8 cellular contexts compared by ENCODE assay signal in genomic region chr10:5292970-5293369, GRCh38.
A peak's percentile ranks its signal among the peaks of the same experiment; 100 is the strongest.
DNase-seq lines count a peak whose midpoint lies in the region; ATAC-seq and TF ChIP-seq lines count a peak whose summit lies in the region.
"Not testable (repeated sequence)": the region's sequence is repeated elsewhere in the genome, so short reads cannot be mapped to it uniquely, and the experiment has no call there.

No MANE protein-coding gene starts in this region.

- not testable (repeated sequence) for H3K36me3 ChIP-seq in A673 (ENCODE audit: insufficient read depth, low read length, poor library complexity, severe bottlenecking); RWPE2 (ENCODE audit: low read depth)

- not testable (repeated sequence) for H3K36me3 Mint-ChIP-seq in HFFc6 (ENCODE audit: low read depth); dendritic cell treated with granulocyte-macrophage colony-stimulating factor and Interleukin-4, amounts not matched to agents 40 ng/mL and 50 ng/mL, for 4 days (ENCODE audit: low read depth); naive thymus-derived CD8-positive, alpha-beta T cell; type B pancreatic cell
- peaks cover 72% of the 10 kb centered on the region for H3K36me3 Mint-ChIP-seq in activated CD4-positive, alpha-beta memory T cell treated with anti-CD3 and anti-CD28 coated beads, Interleukin-2, amount 10 ng/mL, durations not matched to agents 7 days and 5 days (ENCODE audit: low read depth)
- peaks cover 39% of the 10 kb centered on the region for H3K36me3 Mint-ChIP-seq in activated naive CD4-positive, alpha-beta T cell treated with anti-CD3 and anti-CD28 coated beads for 36 hours (ENCODE audit: low read depth)

- DNase-seq in A673 (ENCODE audit: low spot score); HFFc6; RWPE2 (ENCODE audit: low spot score); activated CD4-positive, alpha-beta memory T cell treated with anti-CD3 and anti-CD28 coated beads, Interleukin-2, amount 10 ng/mL, durations not matched to agents 7 days and 5 days; activated naive CD4-positive, alpha-beta T cell treated with anti-CD3 and anti-CD28 coated beads for 36 hours; naive thymus-derived CD8-positive, alpha-beta T cell; type B pancreatic cell (ENCODE audit: extremely low spot score, unreplicated experiment): not testable (repeated sequence)

- not testable (repeated sequence) for TF ChIP-seq CTCF in A673 (conservative IDR thresholded peaks at IDR 0.05; ENCODE audit: low read depth, low read length); HFFc6 (IDR thresholded peaks at IDR 0.05); RWPE2 (IDR thresholded peaks at IDR 0.05; ENCODE audit: poor library complexity, severe bottlenecking); type B pancreatic cell (conservative IDR thresholded peaks at IDR 0.05)

- H3K4me1 ChIP-seq in A673 (ENCODE audit: insufficient read depth, low read length, poor library complexity, severe bottlenecking) (peaks cover 37% of the 10 kb centered on the region), RWPE2 (ENCODE audit: insufficient read depth, poor library complexity, severe bottlenecking) (peaks cover 25% of the 10 kb centered on the region)

- not testable (repeated sequence) for H3K9me3 Mint-ChIP-seq in HFFc6; activated naive CD4-positive, alpha-beta T cell treated with anti-CD3 and anti-CD28 coated beads for 36 hours; dendritic cell treated with granulocyte-macrophage colony-stimulating factor and Interleukin-4, amounts not matched to agents 40 ng/mL and 50 ng/mL, for 4 days; naive thymus-derived CD8-positive, alpha-beta T cell; type B pancreatic cell
- H3K9me3 Mint-ChIP-seq in activated CD4-positive, alpha-beta memory T cell treated with anti-CD3 and anti-CD28 coated beads, Interleukin-2, amount 10 ng/mL, durations not matched to agents 7 days and 5 days = peaks cover 23% of the 10 kb centered on the region

- POLR2A ChIA-PET in A673 (lab: Charles Lee; ENCODE audit: low non-redundant PET) = not testable (repeated sequence)
- POLR2A ChIA-PET in activated CD4-positive, alpha-beta memory T cell treated with anti-CD3 and anti-CD28 coated beads, Interleukin-2, amount 10 ng/mL, durations not matched to agents 7 days and 5 days (lab: Charles Lee) = interaction anchor here (0.8 to 2.8 kb wide), 8 partner anchors 9 to 1508 kb away, joined by 3 to 26 read pairs (median 6); partner anchors contain the start of gene KLF6
- POLR2A ChIA-PET in naive thymus-derived CD8-positive, alpha-beta T cell (lab: Charles Lee) = interaction anchor here (0.7 to 2.2 kb wide), 4 partner anchors 8 to 1507 kb away, joined by 3 to 6 read pairs (median 5); no protein-coding TSS in a partner anchor

- not testable (repeated sequence) for H3K9me3 ChIP-seq in A673 (ENCODE audit: low read depth, low read length, poor library complexity, severe bottlenecking); RWPE2 (ENCODE audit: severe bottlenecking)

- not testable (repeated sequence) for H3K27me3 Mint-ChIP-seq in HFFc6 (ENCODE audit: insufficient read depth); activated CD4-positive, alpha-beta memory T cell treated with anti-CD3 and anti-CD28 coated beads, Interleukin-2, amount 10 ng/mL, durations not matched to agents 7 days and 5 days; activated naive CD4-positive, alpha-beta T cell treated with anti-CD3 and anti-CD28 coated beads for 36 hours (ENCODE audit: low read depth); dendritic cell treated with granulocyte-macrophage colony-stimulating factor and Interleukin-4, amounts not matched to agents 40 ng/mL and 50 ng/mL, for 4 days; naive thymus-derived CD8-positive, alpha-beta T cell; type B pancreatic cell

- not testable (repeated sequence) for H3K4me3 Mint-ChIP-seq in HFFc6; dendritic cell treated with granulocyte-macrophage colony-stimulating factor and Interleukin-4, amounts not matched to agents 40 ng/mL and 50 ng/mL, for 4 days; type B pancreatic cell
- H3K4me3 Mint-ChIP-seq in activated CD4-positive, alpha-beta memory T cell treated with anti-CD3 and anti-CD28 coated beads, Interleukin-2, amount 10 ng/mL, durations not matched to agents 7 days and 5 days = peak overlapping the region; percentile 94
- H3K4me3 Mint-ChIP-seq in activated naive CD4-positive, alpha-beta T cell treated with anti-CD3 and anti-CD28 coated beads for 36 hours = peak overlapping the region; percentile 85
- H3K4me3 Mint-ChIP-seq in naive thymus-derived CD8-positive, alpha-beta T cell = peak overlapping the region; percentile 7 to 99 (median 93)

- H3K4me1 Mint-ChIP-seq in HFFc6 (ENCODE audit: low read depth) = peaks cover 36% of the 10 kb centered on the region
- H3K4me1 Mint-ChIP-seq in activated CD4-positive, alpha-beta memory T cell treated with anti-CD3 and anti-CD28 coated beads, Interleukin-2, amount 10 ng/mL, durations not matched to agents 7 days and 5 days = peaks cover 78% of the 10 kb centered on the region
- H3K4me1 Mint-ChIP-seq in activated naive CD4-positive, alpha-beta T cell treated with anti-CD3 and anti-CD28 coated beads for 36 hours (ENCODE audit: low read depth) = peaks cover 75% of the 10 kb centered on the region
- H3K4me1 Mint-ChIP-seq in dendritic cell treated with granulocyte-macrophage colony-stimulating factor and Interleukin-4, amounts not matched to agents 40 ng/mL and 50 ng/mL, for 4 days (ENCODE audit: low read depth) = peaks cover 71% of the 10 kb centered on the region
- H3K4me1 Mint-ChIP-seq in naive thymus-derived CD8-positive, alpha-beta T cell = peaks cover 32 to 71% (median 58%) of the 10 kb centered on the region in 4 donors
- peaks cover 19% of the 10 kb centered on the region for H3K4me1 Mint-ChIP-seq in type B pancreatic cell (ENCODE audit: unreplicated experiment)

- CTCF ChIA-PET in A673 (lab: Charles Lee) = not testable (repeated sequence)
- CTCF ChIA-PET in activated CD4-positive, alpha-beta memory T cell treated with anti-CD3 and anti-CD28 coated beads, Interleukin-2, amount 10 ng/mL, durations not matched to agents 7 days and 5 days (lab: Charles Lee) = interaction anchor here (0.6 to 3.0 kb wide), 6 partner anchors 8 to 478 kb away, joined by 3 to 27 read pairs (median 4); no protein-coding TSS in a partner anchor
- CTCF ChIA-PET in activated naive CD4-positive, alpha-beta T cell treated with anti-CD3 and anti-CD28 coated beads for 36 hours (lab: Charles Lee) = interaction anchor here (0.6 to 1.2 kb wide), 7 partner anchors 17 to 1055 kb away, joined by 3 to 5 read pairs (median 3); no protein-coding TSS in a partner anchor

- not testable (repeated sequence) for ATAC-seq in RWPE2 (ENCODE audit: low read depth); naive thymus-derived CD8-positive, alpha-beta T cell

- TSS peak; percentile 77 for BruUV-seq in A673 (replicated peaks; lab: Mats Ljungman, UMichigan)

- H3K27ac Mint-ChIP-seq in HFFc6 = peak overlapping the region; percentile 83
- peak overlapping the region; percentile 98 for H3K27ac Mint-ChIP-seq in activated CD4-positive, alpha-beta memory T cell treated with anti-CD3 and anti-CD28 coated beads, Interleukin-2, amount 10 ng/mL, durations not matched to agents 7 days and 5 days
- peak overlapping the region; percentile 96 for H3K27ac Mint-ChIP-seq in activated naive CD4-positive, alpha-beta T cell treated with anti-CD3 and anti-CD28 coated beads for 36 hours
- H3K27ac Mint-ChIP-seq in dendritic cell treated with granulocyte-macrophage colony-stimulating factor and Interleukin-4, amounts not matched to agents 40 ng/mL and 50 ng/mL, for 4 days = peak overlapping the region; percentile 91
- H3K27ac Mint-ChIP-seq in naive thymus-derived CD8-positive, alpha-beta T cell = peak overlapping the region in 9 of 10 donors; percentile 94 to 100 (median 96)
- peak overlapping the region; percentile 89 for H3K27ac Mint-ChIP-seq in type B pancreatic cell

- H3K27ac ChIP-seq in A673 (ENCODE audit: low read depth, low read length, poor library complexity, severe bottlenecking) (peak overlapping the region; percentile 52), RWPE2 (ENCODE audit: poor library complexity, severe bottlenecking) (peak overlapping the region; percentile 94)

- intact Hi-C loops in A673 (cut with micrococcal nuclease; ENCODE audit: unreplicated experiment); dendritic cell treated with granulocyte-macrophage colony-stimulating factor and Interleukin-4, amounts not matched to agents 40 ng/mL and 50 ng/mL, for 4 days (cut with micrococcal nuclease): not testable (repeated sequence)
- intact Hi-C loops in activated naive CD4-positive, alpha-beta T cell treated with anti-CD3 and anti-CD28 coated beads for 36 hours (cut with micrococcal nuclease) = loop anchor here (1.0 to 10.0 kb wide), 8 partner anchors 24 to 1551 kb away; partner anchors contain the start of genes AKR1E2 and IL15RA

- H3K27me3 ChIP-seq in A673 (replicated peaks; ENCODE audit: insufficient read depth, low read depth, low read length, poor library complexity); RWPE2 (ENCODE audit: insufficient read depth, poor library complexity, severe bottlenecking): not testable (repeated sequence)

- not testable (repeated sequence) for H3K4me3 ChIP-seq in A673 (ENCODE audit: low read depth, low read length, poor library complexity, severe bottlenecking); RWPE2 (ENCODE audit: severe bottlenecking)
